8 cellular contexts compared by ENCODE assay signal in genomic region chr1:156740679-156741612, GRCh38. TPM values are rescaled to one million over a fixed set of nuclear protein-coding genes. Genes with fewer than 3 reads are reported as not detected.
DNase-seq lines count a peak whose midpoint lies in the region; ATAC-seq, FAIRE-seq and TF ChIP-seq lines count a peak whose summit lies in the region.

Gene MRPL24 (minus strand): TSS chr1:156741088. CDS start chr1:156738704, 2,384 bp downstream.

- H3K27ac Mint-ChIP-seq in T-helper 2 cell treated with Interferon-gamma antibody and Interleukin-4, amounts not matched to agents 5 μg/mL and 100 μg/mL, for 36 hours = peak within 1 kb of the TSS; percentile 95

- H3K4me3 Mint-ChIP-seq in T-helper 2 cell treated with Interferon-gamma antibody and Interleukin-4, amounts not matched to agents 5 μg/mL and 100 μg/mL, for 36 hours = peak within 1 kb of the TSS; percentile 98

- DNase-seq in NCI-H1930 (lab: John Stamatoyannopoulos, UW) (peak; percentile 99), ascending aorta (ENCODE audit: low spot score in 2 of 2) (peak; percentile 97 to 100), right atrium auricular region (ENCODE audit: low spot score) (peak; percentile 99), psoas muscle (peak; percentile 95 to 99), urothelium cell line (ENCODE audit: low spot score) (peak; percentile 95)
- DNase-seq in T-helper 2 cell treated with Interferon-gamma antibody and Interleukin-4, amounts not matched to agents 5 μg/mL and 100 μg/mL, for 36 hours (ENCODE audit: low spot score) = peak; percentile 98

- peaks cover 27% of the 10 kb centered on the region for H3K4me1 Mint-ChIP-seq in T-helper 2 cell treated with Interferon-gamma antibody and Interleukin-4, amounts not matched to agents 5 μg/mL and 100 μg/mL, for 36 hours (ENCODE audit: low read depth)

- H3K4me3 ChIP-seq in ascending aorta (peak within 1 kb of the TSS; percentile 55 to 91), right atrium auricular region (peak within 1 kb of the TSS; percentile 70 to 81), psoas muscle (peak within 1 kb of the TSS; percentile 83)

- peaks cover 49% of the 10 kb centered on the region for H3K36me3 Mint-ChIP-seq in T-helper 2 cell treated with Interferon-gamma antibody and Interleukin-4, amounts not matched to agents 5 μg/mL and 100 μg/mL, for 36 hours (ENCODE audit: low read depth)

- ATAC-seq in GM18502 (IDR thresholded peaks at IDR 0.05; ENCODE audit: poor library complexity, unreplicated experiment) (peak; percentile 84), HG02970 (IDR thresholded peaks at IDR 0.05; ENCODE audit: low FRiP score, unreplicated experiment) (peak; percentile 81), psoas muscle (peak; percentile 91 to 92 (median 92))

- intact Hi-C loops in ascending aorta (cut with DNase I) = loop anchor here (1.0 to 10.0 kb wide), 4 partner anchors 10 to 616 kb away; partner anchors contain the start of genes HDGF, ISG20L2, METTL25B and PRCC
- intact Hi-C loops in psoas muscle (cut with DNase I) = no loop called here

- H3K9me3 ChIP-seq in ascending aorta (no peaks in the 10 kb centered on the region), right atrium auricular region (no peaks in the 10 kb centered on the region), psoas muscle (no peaks in the 10 kb centered on the region)

- peaks cover 41 to 55% of the 10 kb centered on the region in 2 donors for H3K36me3 ChIP-seq in ascending aorta
- H3K36me3 ChIP-seq in right atrium auricular region = peaks cover 44% of the 10 kb centered on the region
- peaks cover 14 to 62% of the 10 kb centered on the region in 2 donors for H3K36me3 ChIP-seq in psoas muscle (ENCODE audit: insufficient read depth in 1 of 2, low read depth in 1 of 2)

- peak within 1 kb of the TSS; percentile 87 to 91 for H3K27ac ChIP-seq in ascending aorta
- peak within 1 kb of the TSS; percentile 78 to 83 for H3K27ac ChIP-seq in right atrium auricular region
- peak within 1 kb of the TSS; percentile 90 for H3K27ac ChIP-seq in psoas muscle

- H3K4me1 ChIP-seq in ascending aorta = peaks cover 4 to 28% of the 10 kb centered on the region in 2 donors
- peaks cover 0 to 38% of the 10 kb centered on the region in 2 donors for H3K4me1 ChIP-seq in right atrium auricular region
- peaks cover 22% of the 10 kb centered on the region for H3K4me1 ChIP-seq in psoas muscle

- FAIRE-seq in urothelium cell line (lab: Jason Lieb, UNC) = no peak

- H3K27me3 ChIP-seq in ascending aorta = no peaks in the 10 kb centered on the region
- no peaks in the 10 kb centered on the region for H3K27me3 ChIP-seq in right atrium auricular region
- H3K27me3 ChIP-seq in psoas muscle (ENCODE audit: insufficient read depth in 3 of 3, low read length in 2 of 3) = no peaks in the 10 kb centered on the region

- 2% methylated on average over 42 of the region's 42 CpGs for WGBS in psoas muscle, 3 donors

- H3K9me3 Mint-ChIP-seq in T-helper 2 cell treated with Interferon-gamma antibody and Interleukin-4, amounts not matched to agents 5 μg/mL and 100 μg/mL, for 36 hours = no peaks in the 10 kb centered on the region

- H3K27me3 Mint-ChIP-seq in T-helper 2 cell treated with Interferon-gamma antibody and Interleukin-4, amounts not matched to agents 5 μg/mL and 100 μg/mL, for 36 hours (ENCODE audit: low read depth) = no peaks in the 10 kb centered on the region

- TF ChIP-seq CTCF in ascending aorta (IDR thresholded peaks at IDR 0.05) = no peak
- no peak for TF ChIP-seq CTCF in right atrium auricular region (IDR thresholded peaks at IDR 0.05)
- TF ChIP-seq CTCF in psoas muscle (IDR thresholded peaks at IDR 0.05) = no peak

RNA-seq across cellular contexts. Expression of gene MRPL24, which starts in this region (rescaled TPM):
- total RNA-seq in ascending aorta (17.0 TPM), right atrium auricular region (10 to 100 TPM; 45.8 to 50.5 TPM), psoas muscle (100 to 1,000 TPM in 2 of 4 donors, 10 to 100 TPM in 2; 86.1 to 137 (median 99.8) TPM)
- polyA plus RNA-seq in psoas muscle = 100 to 1,000 TPM; 140 to 174 (median 146) TPM

Comparison
In these comparisons a context has a peak if more than half of its experiments do, and no peak if none do; other contexts are left out.
1. Peak in every context shown above with its lines: DNase-seq, ATAC-seq, H3K4me3 ChIP-seq and H3K27ac ChIP-seq.